ENCODE assay signal across 8 cellular contexts in the genomic region with DNA sequence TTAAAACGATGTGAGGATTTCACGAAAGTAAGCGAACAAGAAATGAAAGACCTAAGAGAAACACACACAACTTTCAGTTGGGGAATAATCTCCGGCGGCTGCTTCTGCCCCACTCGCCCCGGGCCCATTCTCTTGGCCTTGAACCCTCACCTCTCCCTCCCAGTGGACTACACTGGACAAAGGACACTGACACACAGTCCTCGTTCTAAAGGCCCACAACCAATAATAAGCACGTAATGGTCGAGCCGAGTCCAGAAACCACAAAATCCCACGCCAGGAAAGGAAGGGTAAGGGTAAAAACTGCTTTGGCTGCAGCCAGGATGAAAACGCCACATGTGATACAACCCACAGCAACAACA. TPM values are rescaled to one million over a fixed set of nuclear protein-coding genes. Genes with fewer than 3 reads are reported as not detected.
A peak's percentile ranks its signal among the peaks of the same experiment; 100 is the strongest.
DNase-seq lines count a peak whose midpoint lies in the region; ATAC-seq, FAIRE-seq and TF ChIP-seq lines count a peak whose summit lies in the region.

No MANE protein-coding gene starts in this region.

- H3K9me3 Mint-ChIP-seq in activated naive CD8-positive, alpha-beta T cell treated with anti-CD3 and anti-CD28 coated beads, Interleukin-2, amount 10 ng/mL, durations not matched to agents 7 days and 5 days, result no peaks in the 10 kb centered on the region

- H3K27me3 ChIP-seq in ACC112 (ENCODE audit: insufficient read depth, low read length) (no peaks in the 10 kb centered on the region), testis (no peaks in the 10 kb centered on the region)

- no peak for TF ChIP-seq CTCF in kidney (IDR thresholded peaks at IDR 0.05; ENCODE audit: borderline replicate concordance, extremely low read depth, insufficient read depth)
- no peak for TF ChIP-seq CTCF in testis (IDR thresholded peaks at IDR 0.05)

- intact Hi-C loops in kidney (cut with DNase I) (no loop called here), testis (cut with DNase I; ENCODE audit: low total_unique reads) (no loop called here)

- H3K27ac ChIP-seq in ACC112 (ENCODE audit: low read depth, low read length) (peak overlapping the region; percentile 89), kidney (ENCODE audit: low read depth in 2 of 2, low read length in 2 of 2) (peak overlapping the region; percentile 95), testis (peak overlapping the region; percentile 96 to 98)

- H3K27me3 Mint-ChIP-seq in activated naive CD8-positive, alpha-beta T cell treated with anti-CD3 and anti-CD28 coated beads, Interleukin-2, amount 10 ng/mL, durations not matched to agents 7 days and 5 days, result no peaks in the 10 kb centered on the region

- H3K9me3 ChIP-seq in kidney (ENCODE audit: control insufficient read depth in 1 of 2, low read length in 2 of 2) (no peaks in the 10 kb centered on the region), testis (no peaks in the 10 kb centered on the region)

- H3K79me2 ChIP-seq in ACC112 (ENCODE audit: control insufficient read depth, insufficient read depth, low read length, unreplicated experiment), result peaks cover 52% of the 10 kb centered on the region

- peak overlapping the region; percentile 99 for H3K4me3 ChIP-seq in ACC112 (ENCODE audit: low read depth, low read length)
- peak overlapping the region; percentile 99 to 100 for H3K4me3 ChIP-seq in kidney (ENCODE audit: low read length in 2 of 2)
- peak overlapping the region; percentile 84 to 93 for H3K4me3 ChIP-seq in testis

- H3K9ac ChIP-seq in kidney (ENCODE audit: low read length in 2 of 2), result peak overlapping the region; percentile 89 to 100

- peaks cover 22% of the 10 kb centered on the region for H3K4me1 Mint-ChIP-seq in activated naive CD8-positive, alpha-beta T cell treated with anti-CD3 and anti-CD28 coated beads, Interleukin-2, amount 10 ng/mL, durations not matched to agents 7 days and 5 days

- H3K4me3 Mint-ChIP-seq in activated naive CD8-positive, alpha-beta T cell treated with anti-CD3 and anti-CD28 coated beads, Interleukin-2, amount 10 ng/mL, durations not matched to agents 7 days and 5 days, result peak overlapping the region; percentile 94

- H3K4me1 ChIP-seq in ACC112 (ENCODE audit: control insufficient read depth, insufficient read depth, low read length, unreplicated experiment) (peaks cover 10% of the 10 kb centered on the region), kidney (ENCODE audit: control insufficient read depth in 1 of 2, insufficient read depth in 1 of 2, low read depth in 1 of 2, low read length in 2 of 2) (peaks cover 14% of the 10 kb centered on the region in 2 donors), testis (peaks cover 18% of the 10 kb centered on the region)

- POLR2A ChIA-PET in activated naive CD8-positive, alpha-beta T cell treated with anti-CD3 and anti-CD28 coated beads, Interleukin-2, amount 10 ng/mL, durations not matched to agents 7 days and 5 days (lab: Charles Lee), result interaction anchor here (0.7 to 3.3 kb wide), 11 partner anchors 11 to 885 kb away, joined by 3 to 85 read pairs (median 5); a partner anchor contains a TSS

- ATAC-seq in GM21825 (IDR thresholded peaks at IDR 0.05; ENCODE audit: unreplicated experiment), result peak; percentile 2
- ATAC-seq in activated naive CD8-positive, alpha-beta T cell treated with anti-CD3 and anti-CD28 coated beads, Interleukin-2, amount 10 ng/mL, durations not matched to agents 7 days and 5 days (ENCODE audit: low read depth), result no peak

- H3K36me3 Mint-ChIP-seq in activated naive CD8-positive, alpha-beta T cell treated with anti-CD3 and anti-CD28 coated beads, Interleukin-2, amount 10 ng/mL, durations not matched to agents 7 days and 5 days, result peaks cover 15% of the 10 kb centered on the region

- FAIRE-seq in kidney (lab: Jason Lieb, UNC), result no peak

- DNase-seq in activated naive CD8-positive, alpha-beta T cell treated with anti-CD3 and anti-CD28 coated beads, Interleukin-2, amount 10 ng/mL, durations not matched to agents 7 days and 5 days, result no peak
- no peak for DNase-seq in kidney
- peak; percentile 34 for DNase-seq in testis
- no peak for DNase-seq in activated gamma-delta T cell (lab: John Stamatoyannopoulos, UW)
- DNase-seq in 8988T, result no peak
- DNase-seq in retina, result no peak

- peak overlapping the region; percentile 95 for H3K27ac Mint-ChIP-seq in activated naive CD8-positive, alpha-beta T cell treated with anti-CD3 and anti-CD28 coated beads, Interleukin-2, amount 10 ng/mL, durations not matched to agents 7 days and 5 days

- 0 to 1% methylated on average over 13 of the region's 13 CpGs for WGBS in testis, 2 donors

- no peak for TF ChIP-seq POLR2A in testis (IDR thresholded peaks at IDR 0.05)

- peaks cover 13% of the 10 kb centered on the region for H3K36me3 ChIP-seq in ACC112 (ENCODE audit: insufficient read depth, low read length)
- peaks cover 6% of the 10 kb centered on the region in 2 donors for H3K36me3 ChIP-seq in kidney (ENCODE audit: control insufficient read depth in 1 of 2, insufficient read depth in 2 of 2, low read length in 2 of 2)
- H3K36me3 ChIP-seq in testis (ENCODE audit: low read depth, missing control alignments), result no peaks in the 10 kb centered on the region

- peak overlapping the region; percentile 100 for H2AFZ ChIP-seq in ACC112 (ENCODE audit: low read length, unreplicated experiment)

RNA-seq across cellular contexts. Expression of a gene that starts 0.5 kb away (rescaled TPM):
- total RNA-seq in activated naive CD8-positive, alpha-beta T cell treated with anti-CD3 and anti-CD28 coated beads, Interleukin-2, amount 10 ng/mL, durations not matched to agents 7 days and 5 days, result 10 to 100 TPM; 43.3 to 50.2 TPM
- 52.9 TPM for total RNA-seq in kidney
- polyA plus RNA-seq in kidney (ENCODE audit: insufficient read depth, low read depth, low replicate concordance), result 13.9 TPM
- total RNA-seq in testis, result 10 to 100 TPM; 27.7 to 30.2 TPM
- polyA plus RNA-seq in testis (ENCODE audit: insufficient read depth, low read depth, low replicate concordance), result 17.7 TPM

RNA-seq across cellular contexts. Expression of a gene that starts 18.1 kb away (rescaled TPM):
- 10 to 100 TPM; 35.3 to 36.2 TPM for total RNA-seq in activated naive CD8-positive, alpha-beta T cell treated with anti-CD3 and anti-CD28 coated beads, Interleukin-2, amount 10 ng/mL, durations not matched to agents 7 days and 5 days
- 30.9 TPM for total RNA-seq in kidney
- polyA plus RNA-seq in kidney (ENCODE audit: insufficient read depth, low read depth, low replicate concordance), result 14.2 TPM
- total RNA-seq in testis, result 10 to 100 TPM; 37.6 to 38.5 TPM
- 39.2 TPM for polyA plus RNA-seq in testis (ENCODE audit: insufficient read depth, low read depth, low replicate concordance)
